Comparison of ENCODE assay signal across 1 cellular context in the genomic region with DNA sequence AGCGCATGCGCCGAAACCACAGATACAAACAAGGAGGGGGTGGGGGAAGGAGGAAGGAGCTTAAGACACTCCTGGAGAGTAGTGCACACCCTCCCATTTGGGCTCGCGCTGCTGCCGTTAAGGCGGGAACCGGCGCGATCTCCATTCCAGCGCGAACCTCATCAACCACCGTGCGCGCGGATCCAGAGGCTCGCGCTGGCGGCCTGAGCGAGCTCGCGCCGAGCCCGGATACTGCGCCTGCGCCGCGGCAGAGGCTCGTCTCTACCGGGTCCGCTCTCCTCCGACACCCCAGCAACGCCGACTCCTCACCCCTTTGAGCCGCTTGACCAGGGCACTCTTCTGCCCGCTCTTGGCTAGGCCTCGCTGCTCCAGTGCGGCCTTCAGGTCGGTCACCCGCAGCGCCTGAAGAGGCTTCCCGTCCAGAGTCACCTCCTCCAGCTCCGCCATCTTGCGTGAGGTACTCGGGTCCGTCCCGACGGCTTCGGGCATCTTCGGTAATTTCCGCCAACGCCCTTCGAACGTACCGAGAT.
A peak's percentile ranks its signal among the peaks of the same experiment; 100 is the strongest.
TF ChIP-seq lines count a peak whose summit lies in the region.

A gene with protein sequence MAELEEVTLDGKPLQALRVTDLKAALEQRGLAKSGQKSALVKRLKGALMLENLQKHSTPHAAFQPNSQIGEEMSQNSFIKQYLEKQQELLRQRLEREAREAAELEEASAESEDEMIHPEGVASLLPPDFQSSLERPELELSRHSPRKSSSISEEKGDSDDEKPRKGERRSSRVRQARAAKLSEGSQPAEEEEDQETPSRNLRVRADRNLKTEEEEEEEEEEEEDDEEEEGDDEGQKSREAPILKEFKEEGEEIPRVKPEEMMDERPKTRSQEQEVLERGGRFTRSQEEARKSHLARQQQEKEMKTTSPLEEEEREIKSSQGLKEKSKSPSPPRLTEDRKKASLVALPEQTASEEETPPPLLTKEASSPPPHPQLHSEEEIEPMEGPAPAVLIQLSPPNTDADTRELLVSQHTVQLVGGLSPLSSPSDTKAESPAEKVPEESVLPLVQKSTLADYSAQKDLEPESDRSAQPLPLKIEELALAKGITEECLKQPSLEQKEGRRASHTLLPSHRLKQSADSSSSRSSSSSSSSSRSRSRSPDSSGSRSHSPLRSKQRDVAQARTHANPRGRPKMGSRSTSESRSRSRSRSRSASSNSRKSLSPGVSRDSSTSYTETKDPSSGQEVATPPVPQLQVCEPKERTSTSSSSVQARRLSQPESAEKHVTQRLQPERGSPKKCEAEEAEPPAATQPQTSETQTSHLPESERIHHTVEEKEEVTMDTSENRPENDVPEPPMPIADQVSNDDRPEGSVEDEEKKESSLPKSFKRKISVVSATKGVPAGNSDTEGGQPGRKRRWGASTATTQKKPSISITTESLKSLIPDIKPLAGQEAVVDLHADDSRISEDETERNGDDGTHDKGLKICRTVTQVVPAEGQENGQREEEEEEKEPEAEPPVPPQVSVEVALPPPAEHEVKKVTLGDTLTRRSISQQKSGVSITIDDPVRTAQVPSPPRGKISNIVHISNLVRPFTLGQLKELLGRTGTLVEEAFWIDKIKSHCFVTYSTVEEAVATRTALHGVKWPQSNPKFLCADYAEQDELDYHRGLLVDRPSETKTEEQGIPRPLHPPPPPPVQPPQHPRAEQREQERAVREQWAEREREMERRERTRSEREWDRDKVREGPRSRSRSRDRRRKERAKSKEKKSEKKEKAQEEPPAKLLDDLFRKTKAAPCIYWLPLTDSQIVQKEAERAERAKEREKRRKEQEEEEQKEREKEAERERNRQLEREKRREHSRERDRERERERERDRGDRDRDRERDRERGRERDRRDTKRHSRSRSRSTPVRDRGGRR (minus strand): TSS at position 471 of the 530 bp plus-strand sequence. CDS start 24 bp downstream, at position 447.

TF ChIP-seq in HEK293, 187 proteins besides CTCF, POLR2A, EP300 and RAD21 (continued from another document and continues in another):
- TF ChIP-seq, protein P1, sequence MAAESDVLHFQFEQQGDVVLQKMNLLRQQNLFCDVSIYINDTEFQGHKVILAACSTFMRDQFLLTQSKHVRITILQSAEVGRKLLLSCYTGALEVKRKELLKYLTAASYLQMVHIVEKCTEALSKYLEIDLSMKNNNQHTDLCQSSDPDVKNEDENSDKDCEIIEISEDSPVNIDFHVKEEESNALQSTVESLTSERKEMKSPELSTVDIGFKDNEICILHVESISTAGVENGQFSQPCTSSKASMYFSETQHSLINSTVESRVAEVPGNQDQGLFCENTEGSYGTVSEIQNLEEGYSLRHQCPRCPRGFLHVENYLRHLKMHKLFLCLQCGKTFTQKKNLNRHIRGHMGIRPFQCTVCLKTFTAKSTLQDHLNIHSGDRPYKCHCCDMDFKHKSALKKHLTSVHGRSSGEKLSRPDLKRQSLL (tag by site-specific recombination; IDR thresholded peaks at IDR 0.05): no peak
- no peak; the same call in 1 of the 2 replicates for TF ChIP-seq KLF8 (tag by site-specific recombination; IDR thresholded peaks at IDR 0.05)
- TF ChIP-seq, protein P2, sequence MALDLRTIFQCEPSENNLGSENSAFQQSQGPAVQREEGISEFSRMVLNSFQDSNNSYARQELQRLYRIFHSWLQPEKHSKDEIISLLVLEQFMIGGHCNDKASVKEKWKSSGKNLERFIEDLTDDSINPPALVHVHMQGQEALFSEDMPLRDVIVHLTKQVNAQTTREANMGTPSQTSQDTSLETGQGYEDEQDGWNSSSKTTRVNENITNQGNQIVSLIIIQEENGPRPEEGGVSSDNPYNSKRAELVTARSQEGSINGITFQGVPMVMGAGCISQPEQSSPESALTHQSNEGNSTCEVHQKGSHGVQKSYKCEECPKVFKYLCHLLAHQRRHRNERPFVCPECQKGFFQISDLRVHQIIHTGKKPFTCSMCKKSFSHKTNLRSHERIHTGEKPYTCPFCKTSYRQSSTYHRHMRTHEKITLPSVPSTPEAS (tag by site-specific recombination; IDR thresholded peaks at IDR 0.05): 0 out of 2 replicates have a peak, but pooled peaks have one; percentile 39
- TF ChIP-seq ZNF214 (tag by site-specific recombination; IDR thresholded peaks at IDR 0.05; ENCODE audit: borderline replicate concordance): no peak
- TF ChIP-seq ZNF24 (tag by site-specific recombination; IDR thresholded peaks at IDR 0.05): 0 out of 2 replicates have a peak, but pooled peaks have one; percentile 27
- TF ChIP-seq ZNF112 (tag by site-specific recombination; IDR thresholded peaks at IDR 0.05): no peak
- peak; percentile 28; the same call in 1 of the 2 replicates for TF ChIP-seq ZNF561 (tag by site-specific recombination; IDR thresholded peaks at IDR 0.05; ENCODE audit: borderline replicate concordance)
- TF ChIP-seq WT1 (tag by site-specific recombination; IDR thresholded peaks at IDR 0.05): peak; percentile 46; the same call in 1 of the 2 replicates
- TF ChIP-seq MZF1 (tag by site-specific recombination; IDR thresholded peaks at IDR 0.05; ENCODE audit: borderline replicate concordance): no peak
- peak; percentile 24; the same call in 1 of the 2 replicates for TF ChIP-seq KLF9 (tag by site-specific recombination; IDR thresholded peaks at IDR 0.05; ENCODE audit: low read depth)
- TF ChIP-seq, protein P3, sequence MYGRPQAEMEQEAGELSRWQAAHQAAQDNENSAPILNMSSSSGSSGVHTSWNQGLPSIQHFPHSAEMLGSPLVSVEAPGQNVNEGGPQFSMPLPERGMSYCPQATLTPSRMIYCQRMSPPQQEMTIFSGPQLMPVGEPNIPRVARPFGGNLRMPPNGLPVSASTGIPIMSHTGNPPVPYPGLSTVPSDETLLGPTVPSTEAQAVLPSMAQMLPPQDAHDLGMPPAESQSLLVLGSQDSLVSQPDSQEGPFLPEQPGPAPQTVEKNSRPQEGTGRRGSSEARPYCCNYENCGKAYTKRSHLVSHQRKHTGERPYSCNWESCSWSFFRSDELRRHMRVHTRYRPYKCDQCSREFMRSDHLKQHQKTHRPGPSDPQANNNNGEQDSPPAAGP (tag by site-specific recombination; IDR thresholded peaks at IDR 0.05): peak; percentile 87; the same call in 1 of the 2 replicates
- TF ChIP-seq ZBTB1 (tag by site-specific recombination; IDR thresholded peaks at IDR 0.05): 0 out of 2 replicates have a peak, but pooled peaks have one; percentile 24
- peak; percentile 87 for TF ChIP-seq ZNF335 (tag by site-specific recombination; conservative IDR thresholded peaks at IDR 0.05)
- no peak for TF ChIP-seq ZNF792 (tag by site-specific recombination; IDR thresholded peaks at IDR 0.05)
- no peak for TF ChIP-seq ZNF830 (tag by site-specific recombination; IDR thresholded peaks at IDR 0.05; ENCODE audit: low read depth)
- no peak for TF ChIP-seq ZNF341 (tag by site-specific recombination; IDR thresholded peaks at IDR 0.05; ENCODE audit: low read depth)
- 0 out of 2 replicates have a peak, but pooled peaks have one; percentile 15 for TF ChIP-seq ZBTB21 (tag by site-specific recombination; IDR thresholded peaks at IDR 0.05)
- TF ChIP-seq ZNF266 (tag by site-specific recombination; IDR thresholded peaks at IDR 0.05; ENCODE audit: low read depth): no peak
- TF ChIP-seq, protein P4, sequence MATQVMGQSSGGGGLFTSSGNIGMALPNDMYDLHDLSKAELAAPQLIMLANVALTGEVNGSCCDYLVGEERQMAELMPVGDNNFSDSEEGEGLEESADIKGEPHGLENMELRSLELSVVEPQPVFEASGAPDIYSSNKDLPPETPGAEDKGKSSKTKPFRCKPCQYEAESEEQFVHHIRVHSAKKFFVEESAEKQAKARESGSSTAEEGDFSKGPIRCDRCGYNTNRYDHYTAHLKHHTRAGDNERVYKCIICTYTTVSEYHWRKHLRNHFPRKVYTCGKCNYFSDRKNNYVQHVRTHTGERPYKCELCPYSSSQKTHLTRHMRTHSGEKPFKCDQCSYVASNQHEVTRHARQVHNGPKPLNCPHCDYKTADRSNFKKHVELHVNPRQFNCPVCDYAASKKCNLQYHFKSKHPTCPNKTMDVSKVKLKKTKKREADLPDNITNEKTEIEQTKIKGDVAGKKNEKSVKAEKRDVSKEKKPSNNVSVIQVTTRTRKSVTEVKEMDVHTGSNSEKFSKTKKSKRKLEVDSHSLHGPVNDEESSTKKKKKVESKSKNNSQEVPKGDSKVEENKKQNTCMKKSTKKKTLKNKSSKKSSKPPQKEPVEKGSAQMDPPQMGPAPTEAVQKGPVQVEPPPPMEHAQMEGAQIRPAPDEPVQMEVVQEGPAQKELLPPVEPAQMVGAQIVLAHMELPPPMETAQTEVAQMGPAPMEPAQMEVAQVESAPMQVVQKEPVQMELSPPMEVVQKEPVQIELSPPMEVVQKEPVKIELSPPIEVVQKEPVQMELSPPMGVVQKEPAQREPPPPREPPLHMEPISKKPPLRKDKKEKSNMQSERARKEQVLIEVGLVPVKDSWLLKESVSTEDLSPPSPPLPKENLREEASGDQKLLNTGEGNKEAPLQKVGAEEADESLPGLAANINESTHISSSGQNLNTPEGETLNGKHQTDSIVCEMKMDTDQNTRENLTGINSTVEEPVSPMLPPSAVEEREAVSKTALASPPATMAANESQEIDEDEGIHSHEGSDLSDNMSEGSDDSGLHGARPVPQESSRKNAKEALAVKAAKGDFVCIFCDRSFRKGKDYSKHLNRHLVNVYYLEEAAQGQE (tag by site-specific recombination; IDR thresholded peaks at IDR 0.05): no peak
- TF ChIP-seq ZNF391 (tag by site-specific recombination; IDR thresholded peaks at IDR 0.05; ENCODE audit: borderline replicate concordance, low read depth): peak; percentile 81; the same call in 1 of the 2 replicates
- TF ChIP-seq ZNF837 (tag by site-specific recombination; IDR thresholded peaks at IDR 0.05): no peak
- TF ChIP-seq ZNF843 (tag by site-specific recombination; IDR thresholded peaks at IDR 0.05): 0 out of 2 replicates have a peak, but pooled peaks have one; percentile 41
- TF ChIP-seq KLF16 (tag by site-specific recombination; IDR thresholded peaks at IDR 0.05): peak; percentile 60; the same call in 1 of the 2 replicates
- TF ChIP-seq, protein P5, sequence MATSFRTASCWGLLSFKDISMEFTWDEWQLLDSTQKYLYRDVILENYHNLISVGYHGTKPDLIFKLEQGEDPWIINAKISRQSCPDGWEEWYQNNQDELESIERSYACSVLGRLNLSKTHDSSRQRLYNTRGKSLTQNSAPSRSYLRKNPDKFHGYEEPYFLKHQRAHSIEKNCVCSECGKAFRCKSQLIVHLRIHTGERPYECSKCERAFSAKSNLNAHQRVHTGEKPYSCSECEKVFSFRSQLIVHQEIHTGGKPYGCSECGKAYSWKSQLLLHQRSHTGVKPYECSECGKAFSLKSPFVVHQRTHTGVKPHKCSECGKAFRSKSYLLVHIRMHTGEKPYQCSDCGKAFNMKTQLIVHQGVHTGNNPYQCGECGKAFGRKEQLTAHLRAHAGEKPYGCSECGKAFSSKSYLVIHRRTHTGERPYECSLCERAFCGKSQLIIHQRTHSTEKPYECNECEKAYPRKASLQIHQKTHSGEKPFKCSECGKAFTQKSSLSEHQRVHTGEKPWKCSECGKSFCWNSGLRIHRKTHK (tag by site-specific recombination; IDR thresholded peaks at IDR 0.05): no peak
- TF ChIP-seq, protein P6, sequence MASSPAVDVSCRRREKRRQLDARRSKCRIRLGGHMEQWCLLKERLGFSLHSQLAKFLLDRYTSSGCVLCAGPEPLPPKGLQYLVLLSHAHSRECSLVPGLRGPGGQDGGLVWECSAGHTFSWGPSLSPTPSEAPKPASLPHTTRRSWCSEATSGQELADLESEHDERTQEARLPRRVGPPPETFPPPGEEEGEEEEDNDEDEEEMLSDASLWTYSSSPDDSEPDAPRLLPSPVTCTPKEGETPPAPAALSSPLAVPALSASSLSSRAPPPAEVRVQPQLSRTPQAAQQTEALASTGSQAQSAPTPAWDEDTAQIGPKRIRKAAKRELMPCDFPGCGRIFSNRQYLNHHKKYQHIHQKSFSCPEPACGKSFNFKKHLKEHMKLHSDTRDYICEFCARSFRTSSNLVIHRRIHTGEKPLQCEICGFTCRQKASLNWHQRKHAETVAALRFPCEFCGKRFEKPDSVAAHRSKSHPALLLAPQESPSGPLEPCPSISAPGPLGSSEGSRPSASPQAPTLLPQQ (tag by site-specific recombination; IDR thresholded peaks at IDR 0.05): peak; percentile 58
- TF ChIP-seq ZFP69B (tag by site-specific recombination; IDR thresholded peaks at IDR 0.05): peak; percentile 76
- TF ChIP-seq, protein P7, sequence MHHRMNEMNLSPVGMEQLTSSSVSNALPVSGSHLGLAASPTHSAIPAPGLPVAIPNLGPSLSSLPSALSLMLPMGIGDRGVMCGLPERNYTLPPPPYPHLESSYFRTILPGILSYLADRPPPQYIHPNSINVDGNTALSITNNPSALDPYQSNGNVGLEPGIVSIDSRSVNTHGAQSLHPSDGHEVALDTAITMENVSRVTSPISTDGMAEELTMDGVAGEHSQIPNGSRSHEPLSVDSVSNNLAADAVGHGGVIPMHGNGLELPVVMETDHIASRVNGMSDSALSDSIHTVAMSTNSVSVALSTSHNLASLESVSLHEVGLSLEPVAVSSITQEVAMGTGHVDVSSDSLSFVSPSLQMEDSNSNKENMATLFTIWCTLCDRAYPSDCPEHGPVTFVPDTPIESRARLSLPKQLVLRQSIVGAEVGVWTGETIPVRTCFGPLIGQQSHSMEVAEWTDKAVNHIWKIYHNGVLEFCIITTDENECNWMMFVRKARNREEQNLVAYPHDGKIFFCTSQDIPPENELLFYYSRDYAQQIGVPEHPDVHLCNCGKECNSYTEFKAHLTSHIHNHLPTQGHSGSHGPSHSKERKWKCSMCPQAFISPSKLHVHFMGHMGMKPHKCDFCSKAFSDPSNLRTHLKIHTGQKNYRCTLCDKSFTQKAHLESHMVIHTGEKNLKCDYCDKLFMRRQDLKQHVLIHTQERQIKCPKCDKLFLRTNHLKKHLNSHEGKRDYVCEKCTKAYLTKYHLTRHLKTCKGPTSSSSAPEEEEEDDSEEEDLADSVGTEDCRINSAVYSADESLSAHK (tag by site-specific recombination; IDR thresholded peaks at IDR 0.05): no peak
- no peak for TF ChIP-seq ZNF426 (tag by site-specific recombination; IDR thresholded peaks at IDR 0.05)
- TF ChIP-seq ZNF138 (tag by site-specific recombination; IDR thresholded peaks at IDR 0.05; ENCODE audit: borderline replicate concordance): no peak
- TF ChIP-seq, protein P8, sequence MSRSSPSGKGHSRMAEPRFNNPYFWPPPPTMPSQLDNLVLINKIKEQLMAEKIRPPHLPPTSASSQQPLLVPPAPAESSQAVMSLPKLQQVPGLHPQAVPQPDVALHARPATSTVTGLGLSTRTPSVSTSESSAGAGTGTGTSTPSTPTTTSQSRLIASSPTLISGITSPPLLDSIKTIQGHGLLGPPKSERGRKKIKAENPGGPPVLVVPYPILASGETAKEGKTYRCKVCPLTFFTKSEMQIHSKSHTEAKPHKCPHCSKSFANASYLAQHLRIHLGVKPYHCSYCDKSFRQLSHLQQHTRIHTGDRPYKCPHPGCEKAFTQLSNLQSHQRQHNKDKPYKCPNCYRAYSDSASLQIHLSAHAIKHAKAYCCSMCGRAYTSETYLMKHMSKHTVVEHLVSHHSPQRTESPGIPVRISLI (tag by site-specific recombination; IDR thresholded peaks at IDR 0.05): no peak
- TF ChIP-seq, protein P9, sequence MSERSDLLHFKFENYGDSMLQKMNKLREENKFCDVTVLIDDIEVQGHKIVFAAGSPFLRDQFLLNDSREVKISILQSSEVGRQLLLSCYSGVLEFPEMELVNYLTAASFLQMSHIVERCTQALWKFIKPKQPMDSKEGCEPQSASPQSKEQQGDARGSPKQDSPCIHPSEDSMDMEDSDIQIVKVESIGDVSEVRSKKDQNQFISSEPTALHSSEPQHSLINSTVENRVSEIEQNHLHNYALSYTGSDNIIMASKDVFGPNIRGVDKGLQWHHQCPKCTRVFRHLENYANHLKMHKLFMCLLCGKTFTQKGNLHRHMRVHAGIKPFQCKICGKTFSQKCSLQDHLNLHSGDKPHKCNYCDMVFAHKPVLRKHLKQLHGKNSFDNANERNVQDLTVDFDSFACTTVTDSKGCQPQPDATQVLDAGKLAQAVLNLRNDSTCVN (tag by site-specific recombination; optimal IDR thresholded peaks at IDR 0.05): peak; percentile 97
- TF ChIP-seq ZSCAN30 (tag by site-specific recombination; IDR thresholded peaks at IDR 0.05): 0 out of 2 replicates have a peak, but pooled peaks have one; percentile 36
- TF ChIP-seq ZNF629 (tag by site-specific recombination; IDR thresholded peaks at IDR 0.05): peak; percentile 39; the same call in 1 of the 2 replicates
- TF ChIP-seq YY1 (tag by site-specific recombination; IDR thresholded peaks at IDR 0.05): peak; percentile 89
